In the genomic region with DNA sequence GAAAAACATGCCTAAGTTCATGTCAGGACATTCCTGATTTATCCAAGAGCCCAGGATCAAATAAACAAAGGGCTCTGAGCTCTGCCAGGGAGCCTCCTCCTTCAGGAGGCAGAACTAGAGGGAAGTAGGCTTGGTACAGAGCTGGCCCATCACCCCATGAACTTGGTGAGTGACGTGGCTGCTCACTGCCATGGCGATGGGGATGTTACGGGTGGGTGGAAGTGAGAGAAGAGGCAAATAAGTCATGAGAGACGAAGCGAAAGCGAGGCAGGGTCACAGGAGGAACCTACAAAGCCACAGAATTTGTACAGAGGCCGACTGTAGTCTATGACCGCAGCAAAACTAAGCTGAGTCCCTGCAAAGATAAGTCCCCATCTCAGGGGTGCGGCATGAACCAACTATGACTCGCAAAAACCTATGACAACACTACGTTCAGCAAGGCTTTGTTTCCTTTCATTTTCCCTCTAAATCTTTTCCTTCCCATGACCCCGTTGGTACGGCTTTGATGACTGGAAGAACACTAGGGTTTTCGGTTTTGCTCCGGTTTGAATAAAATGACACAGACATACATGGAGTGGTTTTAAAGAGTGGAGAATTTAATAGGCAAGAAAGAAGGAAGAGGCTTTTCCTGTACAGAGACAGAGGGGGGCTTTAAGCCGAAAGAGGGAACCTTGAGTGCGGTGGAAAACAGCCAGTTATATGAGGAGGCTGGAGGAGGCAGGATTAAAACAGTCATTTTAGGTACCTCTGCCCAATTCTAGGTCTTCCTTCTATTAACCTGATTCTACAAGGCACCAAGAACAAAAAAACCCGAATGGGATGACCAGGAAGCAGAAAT, we compare ENCODE assay signal across 8 cellular contexts.
A peak's percentile ranks its signal among the peaks of the same experiment; 100 is the strongest.
DNase-seq lines count a peak whose midpoint lies in the region; ATAC-seq, FAIRE-seq and TF ChIP-seq lines count a peak whose summit lies in the region.

No MANE protein-coding gene starts in this region.

- POLR2A ChIA-PET in HEK293T (lab: Yijun Ruan, JAX), result no interaction called here

- H3K36me3 ChIP-seq in Peyer's patch, result no peaks in the 10 kb centered on the region
- H3K36me3 ChIP-seq in hepatocyte (replicated peaks; ENCODE audit: insufficient read depth, low read depth), result no peaks in the 10 kb centered on the region

- no peaks in the 10 kb centered on the region for H4K20me1 ChIP-seq in hepatocyte (ENCODE audit: insufficient read depth, poor library complexity, severe bottlenecking)

- peaks cover 95% of the 10 kb centered on the region for H3K4me1 Mint-ChIP-seq in activated naive CD4-positive, alpha-beta T cell treated with anti-CD3 and anti-CD28 coated beads for 36 hours (ENCODE audit: low read depth)

- H3K36me3 Mint-ChIP-seq in activated naive CD4-positive, alpha-beta T cell treated with anti-CD3 and anti-CD28 coated beads for 36 hours (ENCODE audit: low read depth), result peaks cover 13% of the 10 kb centered on the region

- no peaks in the 10 kb centered on the region for H3K27me3 ChIP-seq in Peyer's patch
- H3K27me3 ChIP-seq in hepatocyte, result no peaks in the 10 kb centered on the region

- TF ChIP-seq CTCF in Peyer's patch (IDR thresholded peaks at IDR 0.05), result no peak
- no peak for TF ChIP-seq CTCF in hepatocyte (IDR thresholded peaks at IDR 0.05; ENCODE audit: poor library complexity)

- no peaks in the 10 kb centered on the region for H3K9me3 Mint-ChIP-seq in activated naive CD4-positive, alpha-beta T cell treated with anti-CD3 and anti-CD28 coated beads for 36 hours

- TF ChIP-seq POLR2A in GM12892 (IDR thresholded peaks at IDR 0.05; ENCODE audit: low read depth, low read length) (peak; percentile 34; the same call in 1 of the 2 replicates), Peyer's patch (IDR thresholded peaks at IDR 0.05) (no peak)

- peak overlapping the region; percentile 65 for H3K4me2 ChIP-seq in hepatocyte

- H3K9me2 ChIP-seq in hepatocyte (replicated peaks; ENCODE audit: insufficient read depth), result no peaks in the 10 kb centered on the region

- peak overlapping the region; percentile 27 for H2AFZ ChIP-seq in hepatocyte

- H3K27ac Mint-ChIP-seq in activated naive CD4-positive, alpha-beta T cell treated with anti-CD3 and anti-CD28 coated beads for 36 hours, result peak overlapping the region; percentile 91

- H3K79me2 ChIP-seq in hepatocyte, result peaks cover 43% of the 10 kb centered on the region

- peak; percentile 98 for FAIRE-seq in GM12892 (lab: Jason Lieb, UNC)

- H3K4me1 ChIP-seq in Peyer's patch (peaks cover 0 to 75% (median 31%) of the 10 kb centered on the region in 4 donors), hepatocyte (ENCODE audit: insufficient read depth) (peaks cover 44% of the 10 kb centered on the region)

- intact Hi-C loops in activated naive CD4-positive, alpha-beta T cell treated with anti-CD3 and anti-CD28 coated beads for 36 hours (cut with micrococcal nuclease), result loop anchor here (1.0 to 10.0 kb wide), 8 partner anchors 29 to 1929 kb away; a partner anchor contains a TSS

- H3K4me3 Mint-ChIP-seq in activated naive CD4-positive, alpha-beta T cell treated with anti-CD3 and anti-CD28 coated beads for 36 hours, result peak overlapping the region; percentile 69

- H3K9me3 ChIP-seq in Peyer's patch (no peaks in the 10 kb centered on the region), hepatocyte (ENCODE audit: low read depth) (no peaks in the 10 kb centered on the region)

- peak; percentile 58 for DNase-seq in GM12892 (ENCODE audit: insufficient read length)
- DNase-seq in Peyer's patch, result peak in 2 of 3 donors; percentile 93 to 95
- peak; percentile 95 for DNase-seq in activated naive CD4-positive, alpha-beta T cell treated with anti-CD3 and anti-CD28 coated beads for 36 hours
- no peak for DNase-seq in hepatocyte (ENCODE audit: low spot score)
- peak; percentile 92 for DNase-seq in stimulated activated CD4-positive, alpha-beta T cell treated with anti-CD3 and anti-CD28 coated beads, Interleukin-1b, Interleukin-23, amount 100 ng/mL, for 48 hours
- no peak for DNase-seq in NCI-H524 (lab: John Stamatoyannopoulos, UW)
- DNase-seq in HEK293T (ENCODE audit: extremely low spot score), result no peak

- WGBS in hepatocyte (ENCODE audit: low lambda C conversion rate, missing lambda C conversion rate), result 83% methylated on average over 18 of the region's 18 CpGs

- peak; percentile 69 for ATAC-seq in HG02763 (IDR thresholded peaks at IDR 0.05; ENCODE audit: unreplicated experiment)

- no peaks in the 10 kb centered on the region for H3K27me3 Mint-ChIP-seq in activated naive CD4-positive, alpha-beta T cell treated with anti-CD3 and anti-CD28 coated beads for 36 hours (ENCODE audit: low read depth)

- H3K27ac ChIP-seq in Peyer's patch (peak overlapping the region; percentile 93 to 99 (median 96)), hepatocyte (peak overlapping the region; percentile 93)

- CTCF ChIA-PET in activated naive CD4-positive, alpha-beta T cell treated with anti-CD3 and anti-CD28 coated beads for 36 hours (lab: Charles Lee), result interaction anchor here (0.5 to 15.6 kb wide), 11 partner anchors 15 to 139 kb away, joined by 3 to 342 read pairs (median 5); no protein-coding TSS in a partner anchor
- CTCF ChIA-PET in HEK293T (lab: Yijun Ruan, JAX), result interaction anchor here (1.0 kb wide), 1 partner anchor 137 kb away, joined by 4 read pairs; no protein-coding TSS in a partner anchor

- H3K4me3 ChIP-seq in Peyer's patch (peak overlapping the region; percentile 4 to 52 (median 38)), hepatocyte (peak overlapping the region; percentile 1)

TF ChIP-seq in HEK293T, 16 proteins besides CTCF, POLR2A, EP300 and RAD21:
- TF ChIP-seq HDGF (IDR thresholded peaks at IDR 0.05; ENCODE audit: borderline replicate concordance), result no peak
- no peak for TF ChIP-seq BHLHE40 (IDR thresholded peaks at IDR 0.05; ENCODE audit: borderline replicate concordance)
- no peak for TF ChIP-seq FOXM1 (IDR thresholded peaks at IDR 0.05; ENCODE audit: borderline replicate concordance)
- TF ChIP-seq SP1 (IDR thresholded peaks at IDR 0.05), result no peak
- TF ChIP-seq CTBP1 (IDR thresholded peaks at IDR 0.05; ENCODE audit: borderline replicate concordance), result no peak
- no peak for TF ChIP-seq FOXA1 (IDR thresholded peaks at IDR 0.05)
- no peak for TF ChIP-seq ZNF384 (IDR thresholded peaks at IDR 0.05)
- TF ChIP-seq, protein P1, sequence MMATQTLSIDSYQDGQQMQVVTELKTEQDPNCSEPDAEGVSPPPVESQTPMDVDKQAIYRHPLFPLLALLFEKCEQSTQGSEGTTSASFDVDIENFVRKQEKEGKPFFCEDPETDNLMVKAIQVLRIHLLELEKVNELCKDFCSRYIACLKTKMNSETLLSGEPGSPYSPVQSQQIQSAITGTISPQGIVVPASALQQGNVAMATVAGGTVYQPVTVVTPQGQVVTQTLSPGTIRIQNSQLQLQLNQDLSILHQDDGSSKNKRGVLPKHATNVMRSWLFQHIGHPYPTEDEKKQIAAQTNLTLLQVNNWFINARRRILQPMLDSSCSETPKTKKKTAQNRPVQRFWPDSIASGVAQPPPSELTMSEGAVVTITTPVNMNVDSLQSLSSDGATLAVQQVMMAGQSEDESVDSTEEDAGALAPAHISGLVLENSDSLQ (IDR thresholded peaks at IDR 0.05), result no peak

Comparison
In these comparisons a context has a peak if more than half of its experiments do, and no peak if none do; other contexts are left out.
1. DNase-seq: peak in GM12892 (single experiment), Peyer's patch (2 of 3), activated naive CD4-positive, alpha-beta T cell treated with anti-CD3 and anti-CD28 coated beads for 36 hours (single experiment) and stimulated activated CD4-positive, alpha-beta T cell treated with anti-CD3 and anti-CD28 coated beads, Interleukin-1b, Interleukin-23, amount 100 ng/mL, for 48 hours (single experiment); none in hepatocyte (single experiment), NCI-H524 (0 of 2) and HEK293T (single experiment).